Comparison of ENCODE assay signal across 24 cellular contexts in genomic region chr16:23252310-23252709, GRCh38. TPM values are rescaled to one million over a fixed set of nuclear protein-coding genes. Genes with fewer than 3 reads are reported as not detected.
DNase-seq lines count a peak whose midpoint lies in the region; ATAC-seq and TF ChIP-seq lines count a peak whose summit lies in the region.
"Had no signal": no experiment of that assay in that cellular context is flagged by ENCODE, and none has a peak within 500 bp of the region (broad histone marks: within the 10 kb centered on the region; RNA-seq: fewer than 3 reads in every experiment).

No MANE protein-coding gene starts in this region.

- CTCF ChIA-PET in activated CD4-positive, alpha-beta memory T cell treated with anti-CD3 and anti-CD28 coated beads for 36 hours (lab: Charles Lee) = interaction anchor here (1.4 kb wide), 1 partner anchor 182 kb away, joined by 5 read pairs; no protein-coding TSS in a partner anchor
- CTCF ChIA-PET in activated CD4-positive, alpha-beta memory T cell treated with anti-CD3 and anti-CD28 coated beads, Interleukin-2, amount 10 ng/mL, durations not matched to agents 7 days and 5 days (lab: Charles Lee) = no interaction called here

- in situ Hi-C loops in gastrocnemius medialis (cut with MboI; ENCODE audit: low sequenced_read_pairs in 4 of 4) = no loop called here

- no peaks in the 10 kb centered on the region for H3K9me3 Mint-ChIP-seq in activated CD4-positive, alpha-beta memory T cell treated with anti-CD3 and anti-CD28 coated beads for 36 hours
- H3K9me3 Mint-ChIP-seq in activated CD4-positive, alpha-beta memory T cell treated with anti-CD3 and anti-CD28 coated beads, Interleukin-2, amount 10 ng/mL, durations not matched to agents 7 days and 5 days = no peaks in the 10 kb centered on the region

- no peak overlapping the region for H3K4me3 ChIP-seq in neuron (ENCODE audit: low read length)
- no peak overlapping the region for H3K4me3 ChIP-seq in gastrocnemius medialis
- H3K4me3 ChIP-seq: MG63 had no signal

- H3K27ac Mint-ChIP-seq in activated CD4-positive, alpha-beta memory T cell treated with anti-CD3 and anti-CD28 coated beads for 36 hours = no peak overlapping the region
- no peak overlapping the region for H3K27ac Mint-ChIP-seq in activated CD4-positive, alpha-beta memory T cell treated with anti-CD3 and anti-CD28 coated beads, Interleukin-2, amount 10 ng/mL, durations not matched to agents 7 days and 5 days
- H3K27ac Mint-ChIP-seq: CD8-positive, alpha-beta memory T cell had no signal

- intact Hi-C loops in activated CD4-positive, alpha-beta memory T cell treated with anti-CD3 and anti-CD28 coated beads for 36 hours (cut with micrococcal nuclease) = no loop called here
- intact Hi-C loops in gastrocnemius medialis (cut with DNase I; ENCODE audit: low total_unique reads) = no loop called here

- H2AFZ ChIP-seq in neuron (ENCODE audit: low read depth, low read length) = peak overlapping the region; percentile 26

- TF ChIP-seq CTCF in gastrocnemius medialis (IDR thresholded peaks at IDR 0.05 in 4 of 5, conservative IDR thresholded peaks at IDR 0.05 in 1 of 5) = no peak

- ATAC-seq in gastrocnemius medialis = no peak
- ATAC-seq: PC-3 had no signal

- H3K36me3 Mint-ChIP-seq in activated CD4-positive, alpha-beta memory T cell treated with anti-CD3 and anti-CD28 coated beads for 36 hours = no peaks in the 10 kb centered on the region
- H3K36me3 Mint-ChIP-seq in activated CD4-positive, alpha-beta memory T cell treated with anti-CD3 and anti-CD28 coated beads, Interleukin-2, amount 10 ng/mL, durations not matched to agents 7 days and 5 days (ENCODE audit: low read depth) = no peaks in the 10 kb centered on the region
- H3K36me3 Mint-ChIP-seq: CD8-positive, alpha-beta memory T cell had no signal

- H3K27me3 Mint-ChIP-seq in activated CD4-positive, alpha-beta memory T cell treated with anti-CD3 and anti-CD28 coated beads for 36 hours = peaks cover 10% of the 10 kb centered on the region
- peaks cover 5% of the 10 kb centered on the region for H3K27me3 Mint-ChIP-seq in activated CD4-positive, alpha-beta memory T cell treated with anti-CD3 and anti-CD28 coated beads, Interleukin-2, amount 10 ng/mL, durations not matched to agents 7 days and 5 days

- no peak overlapping the region for H3K27ac ChIP-seq in gastrocnemius medialis
- H3K27ac ChIP-seq: C4-2B had no signal

- no peaks in the 10 kb centered on the region for H3K4me1 ChIP-seq in neuron (ENCODE audit: insufficient read depth, low read length)
- H3K4me1 ChIP-seq in gastrocnemius medialis = no peaks in the 10 kb centered on the region

- POLR2A ChIA-PET in activated CD4-positive, alpha-beta memory T cell treated with anti-CD3 and anti-CD28 coated beads for 36 hours (lab: Charles Lee) = no interaction called here
- POLR2A ChIA-PET in activated CD4-positive, alpha-beta memory T cell treated with anti-CD3 and anti-CD28 coated beads, Interleukin-2, amount 10 ng/mL, durations not matched to agents 7 days and 5 days (lab: Charles Lee) = no interaction called here

- no peak for TF ChIP-seq POLR2A in gastrocnemius medialis (IDR thresholded peaks at IDR 0.05)

- DNase-seq in NOMO-1 treated with dmso at 0.1 percent for 144 hours (lab: John Stamatoyannopoulos, UW; ENCODE audit: unreplicated experiment) (peak; percentile 12), NOMO-1 treated with DMSO at 0.1 percent for 48 hours (lab: John Stamatoyannopoulos, UW; ENCODE audit: unreplicated experiment) (no peak), gastrocnemius medialis (no peak)
- DNase-seq in activated CD4-positive, alpha-beta memory T cell treated with anti-CD3 and anti-CD28 coated beads for 36 hours = peak; percentile 41
- DNase-seq in activated CD4-positive, alpha-beta memory T cell treated with anti-CD3 and anti-CD28 coated beads, Interleukin-2, amount 10 ng/mL, durations not matched to agents 7 days and 5 days = no peak
- peak; percentile 19 for DNase-seq in stimulated activated CD4-positive, alpha-beta T cell treated with anti-CD3 and anti-CD28 coated beads, Interleukin-15, amount 100 ng/mL, for 24 hours
- no peak for DNase-seq in stimulated activated CD4-positive, alpha-beta T cell treated with anti-CD3 and anti-CD28 coated beads, Interleukin-12 subunit alpha, Interleukin-12 subunit beta, amount 100 ng/mL, for 4 hours
- DNase-seq: Calu3; CD8-positive, alpha-beta memory T cell; DMS153; Kasumi-1; MG63; NCI-H1092; NCI-H1436; NCI-H1930; NCI-H226; NCI-H510A treated with DMSO at 0.1 percent for 48 hours; NCI-H82; PC-3; Right ventricle myocardium superior had no signal

- no peaks in the 10 kb centered on the region for H3K4me1 Mint-ChIP-seq in activated CD4-positive, alpha-beta memory T cell treated with anti-CD3 and anti-CD28 coated beads for 36 hours (ENCODE audit: low read depth)
- no peaks in the 10 kb centered on the region for H3K4me1 Mint-ChIP-seq in activated CD4-positive, alpha-beta memory T cell treated with anti-CD3 and anti-CD28 coated beads, Interleukin-2, amount 10 ng/mL, durations not matched to agents 7 days and 5 days
- H3K4me1 Mint-ChIP-seq: CD8-positive, alpha-beta memory T cell had no signal

- H3K27me3 ChIP-seq in neuron (ENCODE audit: insufficient read depth, low read length) = no peaks in the 10 kb centered on the region
- H3K27me3 ChIP-seq in gastrocnemius medialis = no peaks in the 10 kb centered on the region
- H3K27me3 ChIP-seq: MG63 had no signal

- H3K9me3 ChIP-seq in neuron (ENCODE audit: low read length) = no peaks in the 10 kb centered on the region
- no peaks in the 10 kb centered on the region for H3K9me3 ChIP-seq in gastrocnemius medialis

- H3K36me3 ChIP-seq in neuron (ENCODE audit: insufficient read depth, low read length) (no peaks in the 10 kb centered on the region), gastrocnemius medialis (no peaks in the 10 kb centered on the region)
- H3K36me3 ChIP-seq: MG63 had no signal

- no peak overlapping the region for H3K4me3 Mint-ChIP-seq in activated CD4-positive, alpha-beta memory T cell treated with anti-CD3 and anti-CD28 coated beads for 36 hours
- no peak overlapping the region for H3K4me3 Mint-ChIP-seq in activated CD4-positive, alpha-beta memory T cell treated with anti-CD3 and anti-CD28 coated beads, Interleukin-2, amount 10 ng/mL, durations not matched to agents 7 days and 5 days
- H3K4me3 Mint-ChIP-seq: CD8-positive, alpha-beta memory T cell had no signal

RNA-seq across cellular contexts. Expression of gene SCNN1B, which starts 49.8 kb away (rescaled TPM):
- not detected for total RNA-seq in activated CD4-positive, alpha-beta memory T cell treated with anti-CD3 and anti-CD28 coated beads for 36 hours
- not detected for total RNA-seq in activated CD4-positive, alpha-beta memory T cell treated with anti-CD3 and anti-CD28 coated beads, Interleukin-2, amount 10 ng/mL, durations not matched to agents 7 days and 5 days
- total RNA-seq in gastrocnemius medialis = 1 to 10 TPM in 2 of 4 donors, under 1 TPM in 2; 0.81 to 2.3 (median 0.99) TPM
- total RNA-seq: Calu3; CD8-positive, alpha-beta memory T cell; G401; Right ventricle myocardium superior; RPMI7951 had no signal

Comparison
In these comparisons a context has a peak if more than half of its experiments do, and no peak if none do; other contexts are left out.
1. DNase-seq: peak in NOMO-1 treated with dmso at 0.1 percent for 144 hours (single experiment), activated CD4-positive, alpha-beta memory T cell treated with anti-CD3 and anti-CD28 coated beads for 36 hours (single experiment) and stimulated activated CD4-positive, alpha-beta T cell treated with anti-CD3 and anti-CD28 coated beads, Interleukin-15, amount 100 ng/mL, for 24 hours (single experiment); none in NOMO-1 treated with DMSO at 0.1 percent for 48 hours (single experiment), activated CD4-positive, alpha-beta memory T cell treated with anti-CD3 and anti-CD28 coated beads, Interleukin-2, amount 10 ng/mL, durations not matched to agents 7 days and 5 days (single experiment), stimulated activated CD4-positive, alpha-beta T cell treated with anti-CD3 and anti-CD28 coated beads, Interleukin-12 subunit alpha, Interleukin-12 subunit beta, amount 100 ng/mL, for 4 hours (single experiment) and gastrocnemius medialis (0 of 2).